8 cellular contexts compared by ENCODE assay signal in genomic region chrX:124406294-124407013, GRCh38.
DNase-seq lines count a peak whose midpoint lies in the region; ATAC-seq and TF ChIP-seq lines count a peak whose summit lies in the region.

No MANE protein-coding gene starts in this region.

- H3K27ac ChIP-seq in breast epithelium (no peak overlapping the region), colonic mucosa (no peak overlapping the region)

- H3K4me1 ChIP-seq in breast epithelium (no peaks in the 10 kb centered on the region), colonic mucosa (no peaks in the 10 kb centered on the region)

- H3K4me3 ChIP-seq in breast epithelium (no peak overlapping the region), colonic mucosa (no peak overlapping the region)

- BruUV-seq in MCF 10A (replicated peaks; lab: Mats Ljungman, UMichigan) = no TSS peak

- no peaks in the 10 kb centered on the region for H3K9me3 ChIP-seq in breast epithelium
- H3K9me3 ChIP-seq in colonic mucosa = no peaks in the 10 kb centered on the region

- peaks cover 0 to 17% of the 10 kb centered on the region in 2 donors for H3K27me3 ChIP-seq in breast epithelium
- H3K27me3 ChIP-seq in colonic mucosa = no peaks in the 10 kb centered on the region

- H3K36me3 Mint-ChIP-seq in MCF 10A (ENCODE audit: insufficient read depth, unreplicated experiment) = no peaks in the 10 kb centered on the region

- no peaks in the 10 kb centered on the region for H3K9me3 Mint-ChIP-seq in MCF 10A (ENCODE audit: unreplicated experiment)

- TF ChIP-seq POLR2A in breast epithelium (IDR thresholded peaks at IDR 0.05) = no peak

- no peaks in the 10 kb centered on the region for H3K27me3 Mint-ChIP-seq in MCF 10A (ENCODE audit: insufficient read depth, unreplicated experiment)

- no peaks in the 10 kb centered on the region for H3K4me1 Mint-ChIP-seq in MCF 10A (ENCODE audit: insufficient read depth, unreplicated experiment)

- peak; percentile 81 for ATAC-seq in HG02981 (IDR thresholded peaks at IDR 0.05; ENCODE audit: unreplicated experiment)

- peak; percentile 87 for DNase-seq in MCF 10A (ENCODE audit: unreplicated experiment)
- no peak for DNase-seq in breast epithelium (ENCODE audit: low spot score in 2 of 2)
- peak; percentile 49 for DNase-seq in NCI-H345 (lab: John Stamatoyannopoulos, UW)
- DNase-seq in activated CD4-positive, alpha-beta T cell treated with anti-CD3 and anti-CD28 coated beads for 48 hours = peak; percentile 74
- peak; percentile 37 for DNase-seq in colonic mucosa
- DNase-seq in medulla oblongata (ENCODE audit: extremely low spot score) = peak; percentile 61
- DNase-seq in stimulated activated CD8-positive, alpha-beta memory T cell treated with anti-CD3 and anti-CD28 coated beads, Interleukin-2, amount 100 ng/mL, for 48 hours (ENCODE audit: low read depth in 2 of 2) = peak; percentile 20 to 27

- H3K4me3 Mint-ChIP-seq in MCF 10A (ENCODE audit: unreplicated experiment) = no peak overlapping the region

- CTCF ChIA-PET in MCF 10A (lab: Yijun Ruan, JAX) = interaction anchor here (0.5 to 3.9 kb wide), 28 partner anchors 10 to 838 kb away, joined by 3 to 79 read pairs (median 4); no protein-coding TSS in a partner anchor

- H3K9ac ChIP-seq in colonic mucosa (ENCODE audit: low read depth in 2 of 2, low read length in 2 of 2) = no peak overlapping the region

- TF ChIP-seq CTCF in MCF 10A (IDR thresholded peaks at IDR 0.05; ENCODE audit: unreplicated experiment) (peak; percentile 63), breast epithelium (IDR thresholded peaks at IDR 0.05) (peak in 1 of 3 donors; percentile 51), colonic mucosa (IDR thresholded peaks at IDR 0.05) (peak; percentile 39)

- H3K36me3 ChIP-seq in breast epithelium (no peaks in the 10 kb centered on the region), colonic mucosa (no peaks in the 10 kb centered on the region)

- no peak overlapping the region for H3K27ac Mint-ChIP-seq in MCF 10A (ENCODE audit: low read depth, unreplicated experiment)

- POLR2A ChIA-PET in MCF 10A (lab: Yijun Ruan, JAX) = interaction anchor here (0.5 to 2.4 kb wide), 5 partner anchors 167 to 799 kb away, joined by 3 to 15 read pairs (median 3); no protein-coding TSS in a partner anchor

- intact Hi-C loops in MCF 10A (cut with micrococcal nuclease) (loop anchor here (1.0 to 10.0 kb wide), 5 partner anchors 309 to 1732 kb away; no protein-coding TSS in a partner anchor), breast epithelium (cut with DNase I; ENCODE audit: low total_unique reads) (no loop called here), colonic mucosa (cut with DNase I) (no loop called here)

Comparison
In these comparisons a context has a peak if more than half of its experiments do, and no peak if none do; other contexts are left out.
1. DNase-seq: peak in MCF 10A (single experiment), NCI-H345 (single experiment), activated CD4-positive, alpha-beta T cell treated with anti-CD3 and anti-CD28 coated beads for 48 hours (single experiment), colonic mucosa (single experiment), medulla oblongata (single experiment) and stimulated activated CD8-positive, alpha-beta memory T cell treated with anti-CD3 and anti-CD28 coated beads, Interleukin-2, amount 100 ng/mL, for 48 hours (2 of 2); none in breast epithelium (0 of 2).